ENCODE assay signal across 8 cellular contexts in the genomic region with DNA sequence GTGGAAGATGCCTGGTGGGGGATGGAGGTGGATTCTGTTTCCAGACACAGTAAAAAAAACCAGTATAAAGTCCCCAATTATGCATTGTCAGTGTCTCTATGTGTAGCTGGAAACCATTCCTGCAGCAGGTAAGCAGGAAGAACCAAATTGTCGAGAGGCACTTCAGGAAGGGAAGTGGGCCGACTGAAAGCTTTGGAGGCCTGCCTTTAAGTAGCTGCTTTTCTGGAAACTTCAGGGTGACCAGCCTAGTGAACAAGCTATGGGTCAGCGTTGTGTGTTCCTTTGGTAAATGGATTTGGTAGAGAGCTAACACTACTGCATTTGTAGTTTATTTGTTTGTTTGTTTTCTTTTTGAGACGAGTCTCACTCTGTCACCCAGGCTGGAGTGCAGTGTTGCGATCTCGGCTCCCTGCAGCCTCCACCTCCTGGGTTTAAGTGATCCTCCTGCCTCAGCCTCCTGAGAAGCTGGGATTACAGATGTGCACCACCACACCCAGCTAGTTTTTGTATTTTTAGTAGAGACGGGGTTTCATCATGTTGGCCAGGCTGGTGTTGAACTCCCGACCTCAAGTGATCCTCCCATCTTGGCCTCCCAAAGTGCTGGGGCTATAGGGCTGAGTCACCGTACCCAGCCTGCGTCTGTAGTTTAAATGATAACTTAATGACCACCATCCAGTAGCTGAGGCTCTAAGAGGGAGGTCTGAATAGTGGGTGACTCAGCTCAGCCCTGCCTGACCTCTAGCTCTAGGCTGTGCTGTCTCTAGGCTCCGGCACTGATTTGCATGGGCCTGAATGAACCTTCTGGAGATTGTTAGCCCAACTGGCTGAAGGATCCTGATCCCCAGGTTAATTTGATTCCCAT. TPM values are rescaled to one million over a fixed set of nuclear protein-coding genes. Genes with fewer than 3 reads are reported as not detected.
DNase-seq lines count a peak whose midpoint lies in the region; ATAC-seq, FAIRE-seq and TF ChIP-seq lines count a peak whose summit lies in the region.

No MANE protein-coding gene starts in this region.

- POLR2A ChIA-PET in K562 (lab: Yijun Ruan, JAX), result interaction anchor here (0.6 to 2.0 kb wide), 7 partner anchors 9 to 1141 kb away, joined by 3 to 14 read pairs (median 4); no protein-coding TSS in a partner anchor

- H3K4me1 ChIP-seq in K562 (replicated peaks in 1 of 2; ENCODE audit: control insufficient read depth in 2 of 2, insufficient read depth in 2 of 2, low read length in 2 of 2) (peaks cover 33 to 34% of the 10 kb centered on the region in 2 experiments), mucosa of descending colon (ENCODE audit: low read depth) (peaks cover 42% of the 10 kb centered on the region)

- in situ Hi-C loops in K562 (cut with MboI), result no loop called here

- H3K4me3 ChIP-seq in K562, result no peak overlapping the region
- no peak overlapping the region for H3K4me3 ChIP-seq in mucosa of descending colon

- no peak overlapping the region for H2AFZ ChIP-seq in K562 (ENCODE audit: low read depth, low read length)

- FAIRE-seq in K562 (lab: Jason Lieb, UNC), result peak; percentile 97

- no peak; a peak in 1 of 4 replicates for TF ChIP-seq RAD21 in K562 (CRISPR knock-in tag; conservative IDR thresholded peaks at IDR 0.05 in 1 of 2, IDR thresholded peaks at IDR 0.05 in 1 of 2)

- ATAC-seq in K562 (peak; percentile 93), mucosa of descending colon (peak; percentile 72), HG02623 (IDR thresholded peaks at IDR 0.05; ENCODE audit: unreplicated experiment) (no peak), GM21390 (IDR thresholded peaks at IDR 0.05; ENCODE audit: unreplicated experiment) (no peak)

- H3K9me1 ChIP-seq in K562 (ENCODE audit: control insufficient read depth, insufficient read depth, low read length), result no peaks in the 10 kb centered on the region

- H3K27me3 ChIP-seq in K562 (ENCODE audit: control insufficient read depth in 2 of 2, insufficient read depth in 2 of 2, low read length in 2 of 2), result no peaks in the 10 kb centered on the region

- no peak for TF ChIP-seq CTCF in K562 (IDR thresholded peaks at IDR 0.05 in 2 of 3, conservative IDR thresholded peaks at IDR 0.05 in 1 of 3; ENCODE audit: insufficient read depth in 2 of 3, low read depth in 1 of 3, low read length in 3 of 3)
- TF ChIP-seq CTCF in mucosa of descending colon (IDR thresholded peaks at IDR 0.05), result no peak

- H3K36me3 ChIP-seq in K562 (ENCODE audit: control insufficient read depth, insufficient read depth, low read length) (no peaks in the 10 kb centered on the region), mucosa of descending colon (ENCODE audit: low read depth) (no peaks in the 10 kb centered on the region)

- H3K27ac ChIP-seq in K562 (ENCODE audit: extremely low read depth, low read depth, low read length), result peak overlapping the region; percentile 49; the same call in 2 of the 3 replicates

- intact Hi-C loops in K562 (cut with micrococcal nuclease), result loop anchor here (2.0 kb wide), 1 partner anchor 68 kb away; no protein-coding TSS in a partner anchor
- intact Hi-C loops in mucosa of descending colon (cut with DNase I, micrococcal nuclease), result no loop called here

- peaks cover 9% of the 10 kb centered on the region for H4K20me1 ChIP-seq in K562 (replicated peaks; ENCODE audit: control insufficient read depth, insufficient read depth, low read length)

- no peak overlapping the region; the same call in 1 of the 2 replicates for H3K4me2 ChIP-seq in K562 (ENCODE audit: insufficient read depth, low read length)

- no TSS peak for BruUV-seq in K562 (replicated peaks; lab: Mats Ljungman, UMichigan)

- peaks cover 20% of the 10 kb centered on the region for H3K79me2 ChIP-seq in K562 (ENCODE audit: control insufficient read depth, insufficient read depth, low read length)

- CTCF ChIA-PET in K562 (lab: Yijun Ruan, JAX; ENCODE audit: low intra/inter-chr PET ratio), result no interaction called here

- H3K9me3 ChIP-seq in K562 (replicated peaks; ENCODE audit: control insufficient read depth, insufficient read depth, low read depth, low read length) (no peaks in the 10 kb centered on the region), mucosa of descending colon (no peaks in the 10 kb centered on the region)

- TF ChIP-seq EP300 in K562 (IDR thresholded peaks at IDR 0.05; ENCODE audit: low read length), result peak; percentile 73; the same call in 1 of the 2 replicates

- TF ChIP-seq POLR2A in K562 (conservative IDR thresholded peaks at IDR 0.05), result no peak

- peak overlapping the region in 1 of 2 experiments; percentile 42; a peak in 1 of 4 replicates for H3K9ac ChIP-seq in K562 (ENCODE audit: insufficient read depth in 1 of 2, low read depth in 2 of 2, low read length in 2 of 2)

- 35% methylated on average over 11 of the region's 11 CpGs for WGBS in K562 (ENCODE audit: insufficient coverage, low coverage, missing lambda C conversion rate)

- DNase-seq in Daoy (ENCODE audit: low read depth), result peak; percentile 90
- peak; percentile 81 for DNase-seq in NCI-H2029 (lab: John Stamatoyannopoulos, UW)
- DNase-seq in K562 (ENCODE audit: extremely low read depth in 1 of 4, low spot score in 3 of 4), result peak; percentile 66 to 90 (median 75)
- no peak for DNase-seq in mucosa of descending colon
- no peak for DNase-seq in SK-N-DZ (ENCODE audit: low spot score)
- DNase-seq in UCSD-AML1 (lab: John Stamatoyannopoulos, UW; ENCODE audit: unreplicated experiment), result no peak

TF ChIP-seq in K562, 482 proteins besides CTCF, POLR2A, EP300 and RAD21 (continues in another document):
- TF ChIP-seq, protein P1, sequence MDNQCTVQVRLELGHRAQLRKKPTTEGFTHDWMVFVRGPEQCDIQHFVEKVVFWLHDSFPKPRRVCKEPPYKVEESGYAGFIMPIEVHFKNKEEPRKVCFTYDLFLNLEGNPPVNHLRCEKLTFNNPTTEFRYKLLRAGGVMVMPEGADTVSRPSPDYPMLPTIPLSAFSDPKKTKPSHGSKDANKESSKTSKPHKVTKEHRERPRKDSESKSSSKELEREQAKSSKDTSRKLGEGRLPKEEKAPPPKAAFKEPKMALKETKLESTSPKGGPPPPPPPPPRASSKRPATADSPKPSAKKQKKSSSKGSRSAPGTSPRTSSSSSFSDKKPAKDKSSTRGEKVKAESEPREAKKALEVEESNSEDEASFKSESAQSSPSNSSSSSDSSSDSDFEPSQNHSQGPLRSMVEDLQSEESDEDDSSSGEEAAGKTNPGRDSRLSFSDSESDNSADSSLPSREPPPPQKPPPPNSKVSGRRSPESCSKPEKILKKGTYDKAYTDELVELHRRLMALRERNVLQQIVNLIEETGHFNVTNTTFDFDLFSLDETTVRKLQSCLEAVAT (IDR thresholded peaks at IDR 0.05), result peak in 1 of 2 experiments; percentile 27; a peak in 2 of 4 replicates
- TF ChIP-seq RBFOX2 (IDR thresholded peaks at IDR 0.05; ENCODE audit: low read depth, low read length), result no peak
- TF ChIP-seq IFI16 (CRISPR knock-in tag; IDR thresholded peaks at IDR 0.05), result no peak
- TF ChIP-seq MTA3 (IDR thresholded peaks at IDR 0.05; ENCODE audit: borderline replicate concordance), result peak; percentile 65; the same call in 1 of the 2 replicates
- TF ChIP-seq, protein P2, sequence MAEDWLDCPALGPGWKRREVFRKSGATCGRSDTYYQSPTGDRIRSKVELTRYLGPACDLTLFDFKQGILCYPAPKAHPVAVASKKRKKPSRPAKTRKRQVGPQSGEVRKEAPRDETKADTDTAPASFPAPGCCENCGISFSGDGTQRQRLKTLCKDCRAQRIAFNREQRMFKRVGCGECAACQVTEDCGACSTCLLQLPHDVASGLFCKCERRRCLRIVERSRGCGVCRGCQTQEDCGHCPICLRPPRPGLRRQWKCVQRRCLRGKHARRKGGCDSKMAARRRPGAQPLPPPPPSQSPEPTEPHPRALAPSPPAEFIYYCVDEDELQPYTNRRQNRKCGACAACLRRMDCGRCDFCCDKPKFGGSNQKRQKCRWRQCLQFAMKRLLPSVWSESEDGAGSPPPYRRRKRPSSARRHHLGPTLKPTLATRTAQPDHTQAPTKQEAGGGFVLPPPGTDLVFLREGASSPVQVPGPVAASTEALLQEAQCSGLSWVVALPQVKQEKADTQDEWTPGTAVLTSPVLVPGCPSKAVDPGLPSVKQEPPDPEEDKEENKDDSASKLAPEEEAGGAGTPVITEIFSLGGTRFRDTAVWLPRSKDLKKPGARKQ (CRISPR knock-in tag; IDR thresholded peaks at IDR 0.05), result no peak
- TF ChIP-seq HNRNPL (IDR thresholded peaks at IDR 0.05; ENCODE audit: low read depth, low read length), result no peak

RNA-seq across cellular contexts. Expression of a gene that starts 12.8 kb away (rescaled TPM):
- 17.0 and 17.6 TPM in 2 replicates for total RNA-seq in Daoy (2014; rRNA removed; shearing (Covaris generic))
- 6.8 and 11.6 TPM in 2 replicates for total RNA-seq in K562 (2011; cell fraction: chromatin; rRNA removed; ENCODE audit: low replicate concordance)
- total RNA-seq in K562 (2011; cell fraction: nucleolus; rRNA removed), result 3.7 and 3.8 TPM in 2 replicates
- total RNA-seq in K562 (2011; cell fraction: nucleoplasm; rRNA removed), result 6.5 and 12.5 TPM in 2 replicates
- 3.8 and 5.0 TPM in 2 replicates for total RNA-seq in K562 (2014; rRNA removed)
- 6.7 and 7.1 TPM in 2 replicates for total RNA-seq in K562 (2014; rRNA removed; fragmentation: Illumina TruSeq; extraction: Trizol)
- total RNA-seq in K562 (2015; rRNA removed; fragmentation: Illumina TruSeq; extraction: Trizol), result 7.1 TPM in 2 replicates
- 10.2 and 10.7 TPM in 2 replicates for total RNA-seq in K562 (2021)
- polyA plus RNA-seq in K562 (2011; rRNA removed), result 3.8 and 4.8 TPM in 2 replicates
- 3.3 and 3.5 TPM in 2 replicates for polyA plus RNA-seq in K562 (2011; cell fraction: cytosol; rRNA removed)
- 2.5 and 3.5 TPM in 2 replicates for polyA plus RNA-seq in K562 (2011; cell fraction: nucleus; rRNA removed)
- polyA plus RNA-seq in K562 (2012), result 4.9 and 6.3 TPM in 2 replicates
- polyA plus RNA-seq in K562 (2014; fragmentation: Illumina TruSeq; extraction: Trizol), result 5.7 and 5.8 TPM in 2 replicates
- under 1 TPM; 0.56 to 0.65 TPM for polyA plus RNA-seq in K562 (2014; fragmentation: Nextera tagmentation; extraction: Ambion mirVana)
- 3.5 and 4.0 TPM in 2 replicates for polyA plus RNA-seq in K562 (2014; rRNA removed)
- polyA minus RNA-seq in K562 (2011; rRNA and poly(A)+ RNA removed), result 3.3 and 4.6 TPM in 2 replicates
- polyA minus RNA-seq in K562 (2011; cell fraction: cytosol; rRNA and poly(A)+ RNA removed), result 2.5 and 3.1 TPM in 2 replicates
- polyA minus RNA-seq in K562 (2011; cell fraction: nucleus; rRNA and poly(A)+ RNA removed), result 1.5 and 2.2 TPM in 2 replicates
- 10 to 100 TPM; 27.8 to 54.6 (median 44.0) TPM for total RNA-seq in mucosa of descending colon
- polyA plus RNA-seq in SK-N-DZ (2014; cell fraction: cytosol; rRNA removed), result 0.14 and 0.30 TPM in 2 replicates
- 0.12 TPM in 1 of 2 replicates, not detected in the other for polyA plus RNA-seq in SK-N-DZ (2014; cell fraction: nucleus; rRNA removed)

Comparison
In these comparisons a context has a peak if more than half of its experiments do, and no peak if none do; other contexts are left out.
1. DNase-seq: peak in Daoy (single experiment), NCI-H2029 (single experiment) and K562 (4 of 4); none in mucosa of descending colon (0 of 3), SK-N-DZ (single experiment) and UCSD-AML1 (single experiment).
2. ATAC-seq: peak in K562 (single experiment) and mucosa of descending colon (single experiment); none in HG02623 (single experiment) and GM21390 (single experiment).